Comparison of ENCODE assay signal across 12 cellular contexts in the genomic region with DNA sequence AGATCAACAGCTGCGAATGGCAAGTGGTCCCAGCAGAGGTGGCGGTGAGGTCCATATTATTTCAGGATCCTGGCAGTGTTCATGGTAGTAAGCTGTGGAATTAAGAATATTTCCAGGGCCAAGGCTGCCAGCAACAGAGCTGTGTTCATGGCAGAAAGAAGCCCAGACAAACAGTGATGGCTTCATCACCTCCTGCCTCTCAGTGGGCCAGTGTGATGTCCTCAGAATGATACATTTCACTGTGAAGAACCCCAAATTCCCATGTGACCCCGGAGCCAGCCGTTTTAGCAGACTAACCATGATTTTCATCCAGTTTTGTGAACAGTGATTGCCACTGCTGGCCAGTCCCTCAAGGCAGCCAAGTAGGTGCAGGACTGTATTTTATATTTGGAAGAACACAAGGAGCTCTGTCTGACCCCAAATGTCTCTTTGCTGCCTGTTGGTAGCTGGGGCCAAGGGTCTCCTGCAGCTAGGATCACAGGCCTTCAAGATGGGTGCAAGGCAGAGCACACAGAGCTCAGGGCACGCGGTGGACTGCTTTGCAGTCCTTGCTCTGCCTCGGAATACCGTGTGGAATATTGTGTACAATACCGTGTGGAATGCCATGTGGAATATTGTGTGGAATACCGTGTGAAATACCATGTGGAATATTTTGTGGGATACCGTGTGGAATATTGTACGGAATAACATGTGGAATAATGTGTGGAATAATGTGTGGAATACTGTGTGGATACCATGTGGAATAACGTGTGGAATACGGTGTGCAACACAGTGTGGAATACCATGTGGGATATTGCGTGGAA.
DNase-seq lines count a peak whose midpoint lies in the region; ATAC-seq and TF ChIP-seq lines count a peak whose summit lies in the region.
"Had no signal": no experiment of that assay in that cellular context is flagged by ENCODE, and none has a peak within 500 bp of the region (broad histone marks: within the 10 kb centered on the region; RNA-seq: fewer than 3 reads in every experiment).

No MANE protein-coding gene starts in this region.

- intact Hi-C loops in stomach (cut with DNase I; ENCODE audit: low total_unique reads), result no loop called here

- no peak overlapping the region for H3K4me3 Mint-ChIP-seq in T-helper 2 cell treated with Interferon-gamma antibody and Interleukin-4, amounts not matched to agents 5 μg/mL and 100 μg/mL, for 36 hours
- H3K4me3 Mint-ChIP-seq: WTC11 had no signal

- H3K18ac ChIP-seq in neuronal stem cell (ENCODE audit: low read length), result no peak overlapping the region

- H3K23ac ChIP-seq in neuronal stem cell (ENCODE audit: low read depth, low read length, poor library complexity), result no peak overlapping the region

- H3K9me3 ChIP-seq in stomach, result no peaks in the 10 kb centered on the region
- peaks cover 0 to 11% of the 10 kb centered on the region in 2 donors for H3K9me3 ChIP-seq in neuronal stem cell (replicated peaks in 1 of 2; ENCODE audit: control insufficient read depth in 2 of 2, insufficient read depth in 1 of 2, low read depth in 1 of 2, low read length in 2 of 2)

- peaks cover 12% of the 10 kb centered on the region for H3K4me1 Mint-ChIP-seq in T-helper 2 cell treated with Interferon-gamma antibody and Interleukin-4, amounts not matched to agents 5 μg/mL and 100 μg/mL, for 36 hours (ENCODE audit: low read depth)

- H2BK12ac ChIP-seq in neuronal stem cell (ENCODE audit: low read length), result no peak overlapping the region

- no peak overlapping the region for H2AFZ ChIP-seq in neuronal stem cell (ENCODE audit: low read length)

- H3K4me1 ChIP-seq in stomach (peaks cover 0 to 16% (median 3%) of the 10 kb centered on the region in 4 donors), neuronal stem cell (ENCODE audit: control insufficient read depth in 2 of 2, insufficient read depth in 1 of 2, low read depth in 1 of 2, low read length in 2 of 2) (peaks cover 0 to 5% of the 10 kb centered on the region in 2 donors)

- no peak overlapping the region for H3K9ac ChIP-seq in neuronal stem cell (ENCODE audit: low read depth, low read length, poor library complexity)

- TF ChIP-seq EP300 in stomach (IDR thresholded peaks at IDR 0.05), result no peak

- H2AK5ac ChIP-seq in neuronal stem cell (ENCODE audit: low read depth, low read length), result no peak overlapping the region

- no peak overlapping the region for H3K4ac ChIP-seq in neuronal stem cell (ENCODE audit: low read length)

- peaks cover 11% of the 10 kb centered on the region for H3K36me3 Mint-ChIP-seq in T-helper 2 cell treated with Interferon-gamma antibody and Interleukin-4, amounts not matched to agents 5 μg/mL and 100 μg/mL, for 36 hours (ENCODE audit: low read depth)

- no peak overlapping the region for H2BK15ac ChIP-seq in neuronal stem cell (ENCODE audit: low read length)

- TF ChIP-seq CTCF in stomach (IDR thresholded peaks at IDR 0.05), result no peak

- H4K91ac ChIP-seq in neuronal stem cell (ENCODE audit: low read depth, low read length, poor library complexity), result no peak overlapping the region

- H3K27ac ChIP-seq in stomach, result peak overlapping the region in 2 of 5 donors; percentile 36
- H3K27ac ChIP-seq in neuronal stem cell (replicated peaks; ENCODE audit: low read length), result no peak overlapping the region

- H3K14ac ChIP-seq in neuronal stem cell (ENCODE audit: low read length), result no peak overlapping the region

- 92 to 94% (median 93%) methylated on average over 15 of the region's 15 CpGs for WGBS in stomach, 5 donors
- 100% methylated on average over 2 of the region's 15 CpGs; no CpG with 5 or more reads in 1 of the 2 donors for WGBS in neuronal stem cell (ENCODE audit: extremely low coverage in 2 of 2, insufficient read length in 2 of 2, insufficient replicate concordance in 1 of 2), 2 donors

- H3K4me2 ChIP-seq in neuronal stem cell (ENCODE audit: insufficient read depth, low read length, poor library complexity, severe bottlenecking), result no peak overlapping the region

- no peak overlapping the region for H2BK5ac ChIP-seq in neuronal stem cell (ENCODE audit: low read length)

- H3K27me3 ChIP-seq in stomach, result peaks cover 0 to 11% (median 0%) of the 10 kb centered on the region in 3 donors
- H3K27me3 ChIP-seq in neuronal stem cell (ENCODE audit: control insufficient read depth in 3 of 3, insufficient read depth in 3 of 3, low read depth in 1 of 3, low read length in 3 of 3), result peaks cover 0 to 2% (median 0%) of the 10 kb centered on the region in 3 experiments

- no peak overlapping the region for H4K8ac ChIP-seq in neuronal stem cell (ENCODE audit: low read depth, low read length)

- ATAC-seq in GM21515 (IDR thresholded peaks at IDR 0.05; ENCODE audit: unreplicated experiment), result no peak
- ATAC-seq: WTC11 had no signal

- H3K27me3 Mint-ChIP-seq in T-helper 2 cell treated with Interferon-gamma antibody and Interleukin-4, amounts not matched to agents 5 μg/mL and 100 μg/mL, for 36 hours (ENCODE audit: low read depth), result no peaks in the 10 kb centered on the region

- H3K4me3 ChIP-seq in stomach (no peak overlapping the region), neuronal stem cell (ENCODE audit: low read length in 2 of 2) (no peak overlapping the region)

- H3K27ac Mint-ChIP-seq in T-helper 2 cell treated with Interferon-gamma antibody and Interleukin-4, amounts not matched to agents 5 μg/mL and 100 μg/mL, for 36 hours, result peak overlapping the region; percentile 47
- H3K27ac Mint-ChIP-seq: WTC11 had no signal

- H3K36me3 ChIP-seq in stomach (no peaks in the 10 kb centered on the region), neuronal stem cell (replicated peaks in 1 of 2; ENCODE audit: control insufficient read depth in 2 of 2, insufficient read depth in 2 of 2, low read length in 2 of 2) (no peaks in the 10 kb centered on the region)

- H3K9me3 Mint-ChIP-seq in T-helper 2 cell treated with Interferon-gamma antibody and Interleukin-4, amounts not matched to agents 5 μg/mL and 100 μg/mL, for 36 hours, result peaks cover 40% of the 10 kb centered on the region

- TF ChIP-seq POLR2A in stomach (IDR thresholded peaks at IDR 0.05), result no peak

- no peak overlapping the region for H2BK120ac ChIP-seq in neuronal stem cell (ENCODE audit: low read depth, low read length)

- DNase-seq in activated naive CD4-positive, alpha-beta T cell treated with Interleukin-2 at 50 U/mL for 16 hours, result peak; percentile 25
- no peak for DNase-seq in activated naive CD4-positive, alpha-beta T cell treated with anti-CD3 and anti-CD28 coated beads, Interleukin-2, amount 50 U/mL, for 16 hours
- DNase-seq in T-helper 2 cell treated with Interferon-gamma antibody and Interleukin-4, amounts not matched to agents 5 μg/mL and 100 μg/mL, for 36 hours (ENCODE audit: low spot score), result peak; percentile 50
- peak; percentile 14 for DNase-seq in effector CD8-positive, alpha-beta T cell (lab: John Stamatoyannopoulos, UW)
- DNase-seq in stomach (peak; percentile 24), neuronal stem cell (ENCODE audit: low spot score) (no peak), AG20443 (ENCODE audit: low spot score) (no peak)
- DNase-seq: glutamatergic neuron, MV-4-11, OCI-M1 had no signal

- H3K79me1 ChIP-seq in neuronal stem cell (ENCODE audit: low read depth, low read length), result no peaks in the 10 kb centered on the region

Comparison
In these comparisons a context has a peak if more than half of its experiments do, and no peak if none do; other contexts are left out.
1. DNase-seq: peak in activated naive CD4-positive, alpha-beta T cell treated with Interleukin-2 at 50 U/mL for 16 hours (single experiment), T-helper 2 cell treated with Interferon-gamma antibody and Interleukin-4, amounts not matched to agents 5 μg/mL and 100 μg/mL, for 36 hours (single experiment), effector CD8-positive, alpha-beta T cell (single experiment) and stomach (single experiment); none in activated naive CD4-positive, alpha-beta T cell treated with anti-CD3 and anti-CD28 coated beads, Interleukin-2, amount 50 U/mL, for 16 hours (single experiment), neuronal stem cell (single experiment) and AG20443 (single experiment).